In genomic region chr12:55702861-55703260, GRCh38 we compare ENCODE assay signal across 28 cellular contexts. TPM values are rescaled to one million over a fixed set of nuclear protein-coding genes. Genes with fewer than 3 reads are reported as not detected.
DNase-seq lines count a peak whose midpoint lies in the region; ATAC-seq, FAIRE-seq and TF ChIP-seq lines count a peak whose summit lies in the region.
"Had no signal": no experiment of that assay in that cellular context is flagged by ENCODE, and none has a peak within 500 bp of the region (broad histone marks: within the 10 kb centered on the region; RNA-seq: fewer than 3 reads in every experiment).

No MANE protein-coding gene starts in this region.

- peak overlapping the region in 1 of 3 experiments; percentile 90 for H3K4me3 Mint-ChIP-seq in nephron
- H3K4me3 Mint-ChIP-seq in nephron progenitor cell: no peak overlapping the region
- H3K4me3 Mint-ChIP-seq: activated CD8-positive, alpha-beta T cell treated with anti-CD3 and anti-CD28 coated beads, Interleukin-2, amount 10 ng/mL, durations not matched to agents 7 days and 5 days; activated naive CD4-positive, alpha-beta T cell treated with anti-CD3 and anti-CD28 coated beads, Interleukin-2, amount 50 U/mL, for 24 hours; B cell; CD8-positive, alpha-beta T cell; dendritic cell treated with granulocyte-macrophage colony-stimulating factor and Interleukin-4, amounts not matched to agents 40 ng/mL and 50 ng/mL, for 4 days; endodermal cell; stimulated activated memory B cell treated with anti-CD40 and anti-IgM and Interleukin-4, amounts not matched to agents 10 μg/mL and 1 μg/mL and 100 μg/mL, for 72 hours had no signal

- H3K27ac ChIP-seq in ascending aorta: peak overlapping the region; percentile 92 to 95
- peak overlapping the region in 3 of 4 donors; percentile 80 to 87 (median 82) for H3K27ac ChIP-seq in esophagus squamous epithelium
- peak overlapping the region; percentile 91 for H3K27ac ChIP-seq in stomach smooth muscle (ENCODE audit: low read length)
- no peak overlapping the region for H3K27ac ChIP-seq in pancreas
- H3K27ac ChIP-seq: cardiac muscle cell, foreskin keratinocyte, SJSA1, WERI-Rb-1 had no signal

- DNase-seq in ascending aorta (ENCODE audit: low spot score in 2 of 2) (no peak), esophagus squamous epithelium (lab: John Stamatoyannopoulos, UW) (no peak), nephron progenitor cell (no peak), pancreas (no peak), NCI-H748 (lab: John Stamatoyannopoulos, UW; ENCODE audit: unreplicated experiment) (no peak)
- no peak for DNase-seq in activated CD8-positive, alpha-beta memory T cell treated with anti-CD3 and anti-CD28 coated beads, Interleukin-2, amount 50 U/mL, for 4 hours
- DNase-seq: activated CD4-positive, alpha-beta T cell treated with anti-CD3 and anti-CD28 coated beads for 4 hours; activated CD8-positive, alpha-beta T cell treated with anti-CD3 and anti-CD28 coated beads, Interleukin-2, amount 10 ng/mL, durations not matched to agents 7 days and 5 days; CD8-positive, alpha-beta T cell; endodermal cell; foreskin keratinocyte; GOT3; mesenchymal stem cell; NCI-H1092; NCI-H1694 treated with DMSO at 0.1 percent for 48 hours; NCI-H446 treated with DMSO at 0.1 percent for 48 hours; WERI-Rb-1 had no signal

- H3K9ac ChIP-seq in stomach smooth muscle (ENCODE audit: low read length in 2 of 2): peak overlapping the region in 1 of 2 donors; percentile 82

- H3K9me3 Mint-ChIP-seq in nephron: no peaks in the 10 kb centered on the region
- no peaks in the 10 kb centered on the region for H3K9me3 Mint-ChIP-seq in nephron progenitor cell
- H3K9me3 Mint-ChIP-seq: activated naive CD4-positive, alpha-beta T cell treated with anti-CD3 and anti-CD28 coated beads, Interleukin-2, amount 50 U/mL, for 24 hours; activated T-helper 2 cell treated with anti-CD3 and anti-CD28 coated beads, Interferon-gamma antibody, Interleukin-2, Interleukin-4, amounts not matched to agents 10 μg/mL and 5 μg/mL and 100 μg/mL, durations not matched to agents 14 hours and 24 hours and 36 hours; CD8-positive, alpha-beta T cell; dendritic cell treated with granulocyte-macrophage colony-stimulating factor and Interleukin-4, amounts not matched to agents 40 ng/mL and 50 ng/mL, for 4 days; endodermal cell; stimulated activated memory B cell treated with anti-CD40 and anti-IgM and Interleukin-4, amounts not matched to agents 10 μg/mL and 1 μg/mL and 100 μg/mL, for 72 hours had no signal

- peak overlapping the region in 2 of 3 experiments; percentile 86 to 89 for H3K27ac Mint-ChIP-seq in nephron
- H3K27ac Mint-ChIP-seq in nephron progenitor cell: no peak overlapping the region
- H3K27ac Mint-ChIP-seq: activated CD8-positive, alpha-beta T cell treated with anti-CD3 and anti-CD28 coated beads, Interleukin-2, amount 10 ng/mL, durations not matched to agents 7 days and 5 days; activated naive CD4-positive, alpha-beta T cell treated with anti-CD3 and anti-CD28 coated beads, Interleukin-2, amount 50 U/mL, for 24 hours; activated T-helper 2 cell treated with anti-CD3 and anti-CD28 coated beads, Interferon-gamma antibody, Interleukin-2, Interleukin-4, amounts not matched to agents 10 μg/mL and 5 μg/mL and 100 μg/mL, durations not matched to agents 14 hours and 24 hours and 36 hours; B cell; CD8-positive, alpha-beta T cell; dendritic cell treated with granulocyte-macrophage colony-stimulating factor and Interleukin-4, amounts not matched to agents 40 ng/mL and 50 ng/mL, for 4 days; endodermal cell; progenitor cell of endocrine pancreas; stimulated activated memory B cell treated with anti-CD40 and anti-IgM and Interleukin-4, amounts not matched to agents 10 μg/mL and 1 μg/mL and 100 μg/mL, for 72 hours had no signal

- TF ChIP-seq CTCF in ascending aorta (IDR thresholded peaks at IDR 0.05) (no peak), esophagus squamous epithelium (IDR thresholded peaks at IDR 0.05) (no peak), nephron (IDR thresholded peaks at IDR 0.05; ENCODE audit: unreplicated experiment in 3 of 3) (no peak), nephron progenitor cell (IDR thresholded peaks at IDR 0.05) (no peak), pancreas (IDR thresholded peaks at IDR 0.05) (no peak)

- no peak for ATAC-seq in pancreas
- ATAC-seq: activated CD8-positive, alpha-beta T cell treated with anti-CD3 and anti-CD28 coated beads, Interleukin-2, amount 10 ng/mL, durations not matched to agents 7 days and 5 days; CD8-positive, alpha-beta T cell; foreskin keratinocyte; stimulated activated memory B cell treated with anti-CD40 and anti-IgM and Interleukin-4, amounts not matched to agents 10 μg/mL and 1 μg/mL and 100 μg/mL, for 72 hours had no signal

- H3K4me3 ChIP-seq in ascending aorta (peak overlapping the region in 1 of 2 donors; percentile 85), esophagus squamous epithelium (peak overlapping the region in 2 of 4 donors; percentile 24 to 65), stomach smooth muscle (ENCODE audit: low read length in 2 of 2) (peak overlapping the region; percentile 91 to 93), pancreas (no peak overlapping the region)
- H3K4me3 ChIP-seq: cardiac muscle cell, SJSA1, vagina had no signal

- H3K4me1 Mint-ChIP-seq in nephron (peaks cover 58% of the 10 kb centered on the region), nephron progenitor cell (peaks cover 27% of the 10 kb centered on the region)

- no peaks in the 10 kb centered on the region for H3K27me3 ChIP-seq in ascending aorta
- H3K27me3 ChIP-seq in esophagus squamous epithelium: peaks cover 0 to 24% (median 1%) of the 10 kb centered on the region in 4 donors
- no peaks in the 10 kb centered on the region for H3K27me3 ChIP-seq in stomach smooth muscle (ENCODE audit: control insufficient read depth in 1 of 2, insufficient read depth in 2 of 2, low read length in 2 of 2)
- no peaks in the 10 kb centered on the region for H3K27me3 ChIP-seq in pancreas
- H3K27me3 ChIP-seq: cardiac muscle cell, vagina had no signal

- FAIRE-seq in pancreas (lab: Jason Lieb, UNC): no peak

- H3K27me3 Mint-ChIP-seq in nephron (ENCODE audit: low read depth): peaks cover 12% of the 10 kb centered on the region
- peaks cover 14% of the 10 kb centered on the region for H3K27me3 Mint-ChIP-seq in nephron progenitor cell (ENCODE audit: low read depth, poor library complexity)

- no peaks in the 10 kb centered on the region for H3K9me3 ChIP-seq in ascending aorta
- H3K9me3 ChIP-seq in esophagus squamous epithelium: no peaks in the 10 kb centered on the region
- no peaks in the 10 kb centered on the region for H3K9me3 ChIP-seq in stomach smooth muscle (ENCODE audit: control insufficient read depth in 2 of 2, low read length in 2 of 2)
- H3K9me3 ChIP-seq in pancreas: no peaks in the 10 kb centered on the region
- H3K9me3 ChIP-seq: SJSA1, vagina had no signal

- H3K4me1 ChIP-seq in ascending aorta (peaks cover 2 to 32% of the 10 kb centered on the region in 2 donors), esophagus squamous epithelium (peaks cover 0 to 37% (median 7%) of the 10 kb centered on the region in 3 donors), stomach smooth muscle (ENCODE audit: control insufficient read depth, insufficient read depth, low read length) (peaks cover 71% of the 10 kb centered on the region), pancreas (peaks cover 0 to 4% (median 0%) of the 10 kb centered on the region in 3 donors)
- H3K4me1 ChIP-seq: foreskin keratinocyte, SJSA1 had no signal

- 84 to 100% methylated on average over 2 to 4 of the region's 8 CpGs for WGBS in esophagus squamous epithelium, 2 donors
- WGBS in pancreas, 2 donors: 87 to 89% methylated on average over 8 of the region's 8 CpGs

- peaks cover 30 to 35% of the 10 kb centered on the region in 2 donors for H3K36me3 ChIP-seq in ascending aorta
- no peaks in the 10 kb centered on the region for H3K36me3 ChIP-seq in esophagus squamous epithelium
- peaks cover 23 to 27% of the 10 kb centered on the region in 2 donors for H3K36me3 ChIP-seq in stomach smooth muscle (ENCODE audit: control insufficient read depth in 2 of 2, insufficient read depth in 2 of 2, low read length in 2 of 2)
- no peaks in the 10 kb centered on the region for H3K36me3 ChIP-seq in pancreas
- H3K36me3 ChIP-seq: cardiac muscle cell, SJSA1, vagina, WERI-Rb-1 had no signal

- no peak for TF ChIP-seq POLR2A in esophagus squamous epithelium (IDR thresholded peaks at IDR 0.05)

- intact Hi-C loops in ascending aorta (cut with DNase I) (no loop called here), esophagus squamous epithelium (cut with DNase I) (no loop called here), pancreas (cut with DNase I) (no loop called here)

- H3K36me3 Mint-ChIP-seq in nephron (ENCODE audit: low read depth): no peaks in the 10 kb centered on the region
- H3K36me3 Mint-ChIP-seq in nephron progenitor cell (ENCODE audit: low read depth): no peaks in the 10 kb centered on the region
- H3K36me3 Mint-ChIP-seq: activated naive CD4-positive, alpha-beta T cell treated with anti-CD3 and anti-CD28 coated beads, Interleukin-2, amount 50 U/mL, for 24 hours; CD8-positive, alpha-beta T cell; stimulated activated memory B cell treated with anti-CD40 and anti-IgM and Interleukin-4, amounts not matched to agents 10 μg/mL and 1 μg/mL and 100 μg/mL, for 72 hours had no signal

RNA-seq across cellular contexts. Expression of gene ITGA7, which starts 4.8 kb away (rescaled TPM):
- total RNA-seq in ascending aorta (246 TPM), esophagus squamous epithelium (10 to 100 TPM in 2 of 4 donors, 1 to 10 TPM in 2; 1.1 to 26.3 (median 10.5) TPM), pancreas (10 to 100 TPM in 1 of 6 donors, 1 to 10 TPM in 5; 3.4 to 12.6 (median 7.3) TPM)
- 10 to 100 TPM; 30.1 to 34.5 TPM for polyA plus RNA-seq in pancreas

RNA-seq across cellular contexts. Expression of gene BLOC1S1, which starts 13.0 kb away (rescaled TPM):
- total RNA-seq in ascending aorta (57.2 TPM), esophagus squamous epithelium (100 to 1,000 TPM; 117 to 211 (median 178) TPM), pancreas (10 to 100 TPM; 32.5 to 60.6 (median 44.4) TPM)
- polyA plus RNA-seq in pancreas: 100 to 1,000 TPM; 153 to 155 TPM

RNA-seq across cellular contexts. Expression of gene RDH5, which starts 17.3 kb away (rescaled TPM):
- total RNA-seq in ascending aorta (3.6 TPM), esophagus squamous epithelium (10 to 100 TPM in 1 of 4 donors, 1 to 10 TPM in 3; 1.3 to 13.5 (median 4.1) TPM), pancreas (1 to 10 TPM; 1.3 to 4.4 (median 2.5) TPM)
- 10 to 100 TPM in 1 of 2 donors, 1 to 10 TPM in 1; 8.8 to 12.6 TPM for polyA plus RNA-seq in pancreas

RNA-seq across cellular contexts. Expression of gene CD63, which starts 25.9 kb away (rescaled TPM):
- total RNA-seq in ascending aorta (566 TPM), esophagus squamous epithelium (100 to 1,000 TPM; 144 to 349 (median 264) TPM), pancreas (100 to 1,000 TPM; 433 to 636 (median 525) TPM)
- polyA plus RNA-seq in pancreas: 100 to 1,000 TPM; 625 to 717 TPM

RNA-seq across cellular contexts. Expression of gene GDF11, which starts 40.1 kb away (rescaled TPM):
- total RNA-seq in ascending aorta (1.6 TPM), esophagus squamous epithelium (1 to 10 TPM in 3 of 4 donors, under 1 TPM in 1; 0.19 to 1.9 (median 1.5) TPM), pancreas (1 to 10 TPM in 5 of 6 donors, under 1 TPM in 1; 0.91 to 3.5 (median 1.3) TPM)
- 1 to 10 TPM in 1 of 2 donors, under 1 TPM in 1; 0.99 to 1.7 TPM for polyA plus RNA-seq in pancreas

Comparison
In these comparisons a context has a peak if more than half of its experiments do, and no peak if none do; other contexts are left out.
1. H3K27ac ChIP-seq: peak in ascending aorta (2 of 2), esophagus squamous epithelium (3 of 4) and stomach smooth muscle (single experiment); none in pancreas (0 of 4).
2. H3K4me3 ChIP-seq: peak in stomach smooth muscle (2 of 2); none in pancreas (0 of 4).